ENCODE assay signal across 21 cellular contexts in the genomic region with DNA sequence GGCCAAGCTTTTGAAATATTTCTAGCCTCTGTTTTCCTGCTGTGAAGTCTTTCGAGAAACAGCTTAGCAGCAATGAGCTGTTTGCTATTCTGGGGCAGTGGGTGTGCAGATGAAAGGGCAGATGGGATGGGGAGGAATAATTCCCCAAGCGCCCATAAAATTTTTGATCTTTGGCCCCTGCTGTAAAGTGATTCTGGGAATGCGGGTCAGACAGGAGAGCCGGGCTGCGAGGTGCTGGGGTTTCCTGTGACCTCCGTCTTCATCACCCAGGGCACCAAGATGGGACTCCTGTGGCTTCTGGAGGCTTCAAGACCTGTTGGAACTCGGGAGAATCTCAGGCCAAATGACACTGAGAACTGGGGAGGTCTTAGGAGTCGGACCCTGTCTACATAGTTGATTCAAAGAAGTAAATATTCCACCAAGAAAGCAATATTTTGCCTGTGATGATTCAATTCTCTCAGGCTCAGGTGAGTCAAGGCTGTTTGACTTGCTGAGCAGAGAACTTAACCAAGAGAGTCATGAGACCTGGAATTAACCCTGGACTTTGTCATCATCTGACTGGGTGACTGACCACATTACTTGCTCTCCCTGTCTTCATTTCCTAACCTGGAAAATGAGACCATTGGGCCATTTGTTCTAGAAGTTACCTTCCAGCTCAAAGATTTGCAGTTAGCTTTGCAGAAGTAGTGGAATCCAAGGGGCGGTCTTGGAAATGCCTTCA.
DNase-seq lines count a peak whose midpoint lies in the region; ATAC-seq and TF ChIP-seq lines count a peak whose summit lies in the region.
"Had no signal": no experiment of that assay in that cellular context is flagged by ENCODE, and none has a peak within 500 bp of the region (broad histone marks: within the 10 kb centered on the region; RNA-seq: fewer than 3 reads in every experiment).

No MANE protein-coding gene starts in this region.

- H3K4me1 ChIP-seq in transverse colon (peaks cover 0 to 16% (median 11%) of the 10 kb centered on the region in 4 donors), gastroesophageal sphincter (no peaks in the 10 kb centered on the region)
- H3K4me1 ChIP-seq: SJSA1, spleen had no signal

- DNase-seq in LoVo (ENCODE audit: low spot score) (peak; percentile 43), amniotic epithelial cell (ENCODE audit: low read depth) (peak; percentile 6), kidney tubule cell (ENCODE audit: low spot score) (peak; percentile 72), transverse colon (peak; percentile 57), hippocampal formation (lab: John Stamatoyannopoulos, UW) (no peak), OCI-M1 (lab: John Stamatoyannopoulos, UW) (no peak)
- DNase-seq: activated CD4-positive, alpha-beta T cell treated with anti-CD3 and anti-CD28 coated beads for 36 hours; activated CD8-positive, alpha-beta T cell treated with anti-CD3 and anti-CD28 coated beads, Interleukin-2, amount 10 ng/mL, durations not matched to agents 7 days and 5 days; cortex of kidney; DND-41; gastrocnemius medialis; KG1; midbrain; natural killer cell; NCI-H1694; spleen; T-helper 1 cell had no signal

- peak overlapping the region; percentile 23 to 41 (median 30) for H3K27ac ChIP-seq in transverse colon
- H3K27ac ChIP-seq in gastroesophageal sphincter: no peak overlapping the region
- H3K27ac ChIP-seq: ascending aorta; BLaER1 treated with 17β-estradiol and CSF1 and Interleukin-3, amounts not matched to agents 10 nM and 100 nM; gastrocnemius medialis; SJSA1; spleen had no signal

- H3K27me3 ChIP-seq in transverse colon: no peaks in the 10 kb centered on the region
- no peaks in the 10 kb centered on the region for H3K27me3 ChIP-seq in gastroesophageal sphincter
- H3K27me3 ChIP-seq: ascending aorta; BLaER1 treated with 17β-estradiol and CSF1 and Interleukin-3, amounts not matched to agents 10 nM and 100 nM; gastrocnemius medialis; spleen had no signal

- H3K9me3 ChIP-seq in transverse colon (no peaks in the 10 kb centered on the region), gastroesophageal sphincter (no peaks in the 10 kb centered on the region)
- H3K9me3 ChIP-seq: ascending aorta; BLaER1 treated with 17β-estradiol and CSF1 and Interleukin-3, amounts not matched to agents 10 nM and 100 nM; gastrocnemius medialis; SJSA1; spleen had no signal

- TF ChIP-seq CTCF in transverse colon (IDR thresholded peaks at IDR 0.05) (no peak), gastroesophageal sphincter (IDR thresholded peaks at IDR 0.05) (no peak)

- TF ChIP-seq EP300 in transverse colon (IDR thresholded peaks at IDR 0.05; ENCODE audit: low read depth) (no peak), gastroesophageal sphincter (IDR thresholded peaks at IDR 0.05) (no peak)

- 42 to 47% methylated on average over 3 to 9 of the region's 9 CpGs for WGBS in transverse colon (ENCODE audit: low coverage in 1 of 2), 2 donors
- WGBS in gastroesophageal sphincter (ENCODE audit: low coverage in 1 of 2), 2 donors: 82 to 92% methylated on average over 1 to 3 of the region's 9 CpGs

- H3K36me3 ChIP-seq in transverse colon (no peaks in the 10 kb centered on the region), gastroesophageal sphincter (no peaks in the 10 kb centered on the region)
- H3K36me3 ChIP-seq: ascending aorta; BLaER1 treated with 17β-estradiol and CSF1 and Interleukin-3, amounts not matched to agents 10 nM and 100 nM; gastrocnemius medialis; SJSA1; spleen had no signal

- in situ Hi-C loops in transverse colon (cut with MboI; ENCODE audit: low pct_ligation_motif_present in 1 of 4, low pct_unique_long_range_greater_than_20kb in 1 of 4, low sequenced_read_pairs in 3 of 4): no loop called here

- intact Hi-C loops in transverse colon (cut with DNase I; ENCODE audit: low total_unique reads): no loop called here

- ATAC-seq in gastroesophageal sphincter: no peak
- ATAC-seq: activated CD4-positive, alpha-beta T cell treated with anti-CD3 and anti-CD28 coated beads for 36 hours; activated CD8-positive, alpha-beta T cell treated with anti-CD3 and anti-CD28 coated beads, Interleukin-2, amount 10 ng/mL, durations not matched to agents 7 days and 5 days; gastrocnemius medialis; natural killer cell had no signal

- H3K4me3 ChIP-seq in transverse colon (no peak overlapping the region), gastroesophageal sphincter (no peak overlapping the region)
- H3K4me3 ChIP-seq: ascending aorta; BLaER1 treated with 17β-estradiol and CSF1 and Interleukin-3, amounts not matched to agents 10 nM and 100 nM; gastrocnemius medialis; SJSA1; spleen had no signal

- TF ChIP-seq POLR2A in transverse colon (IDR thresholded peaks at IDR 0.05) (no peak), gastroesophageal sphincter (IDR thresholded peaks at IDR 0.05) (no peak)

Comparison
In these comparisons a context has a peak if more than half of its experiments do, and no peak if none do; other contexts are left out.
1. DNase-seq: peak in LoVo (single experiment), amniotic epithelial cell (single experiment), kidney tubule cell (single experiment) and transverse colon (single experiment); none in hippocampal formation (0 of 2) and OCI-M1 (single experiment).
2. H3K27ac ChIP-seq: peak in transverse colon (4 of 4); none in gastroesophageal sphincter (0 of 4).